11 cellular contexts compared by ENCODE assay signal in the genomic region with DNA sequence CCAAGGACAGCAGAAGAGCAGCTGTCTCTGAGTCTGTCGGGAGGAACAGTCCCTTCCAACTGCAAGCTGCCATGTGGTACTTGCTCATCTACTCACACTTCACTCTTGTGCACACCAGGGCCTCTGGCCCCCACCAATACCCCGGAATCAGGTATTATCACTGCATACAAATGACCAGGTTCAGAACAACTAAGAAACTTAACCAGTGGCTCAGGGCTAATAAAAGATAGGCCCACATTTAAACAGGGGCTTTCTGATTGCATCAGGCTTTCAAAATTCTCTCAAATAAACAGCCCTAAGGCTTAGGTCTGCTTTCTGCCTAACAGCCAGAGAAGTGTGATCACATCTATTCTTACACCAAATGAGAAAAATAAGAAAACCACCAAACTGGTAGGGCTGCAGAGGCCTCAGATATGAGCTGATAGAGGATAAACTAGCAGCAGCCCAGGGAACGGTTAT. TPM values are rescaled to one million over a fixed set of nuclear protein-coding genes. Genes with fewer than 3 reads are reported as not detected.
A peak's percentile ranks its signal among the peaks of the same experiment; 100 is the strongest.
DNase-seq lines count a peak whose midpoint lies in the region; ATAC-seq lines count a peak whose summit lies in the region.
"Had no signal": no experiment of that assay in that cellular context is flagged by ENCODE, and none has a peak within 500 bp of the region (broad histone marks: within the 10 kb centered on the region; RNA-seq: fewer than 3 reads in every experiment).

No MANE protein-coding gene starts in this region.

- CTCF ChIA-PET in CD4-positive, alpha-beta memory T cell (lab: Charles Lee; ENCODE audit: partially characterized antibody): interaction anchor here (1.0 kb wide), 1 partner anchor 20 kb away, joined by 3 read pairs; no protein-coding TSS in a partner anchor

- no peaks in the 10 kb centered on the region for H3K36me3 ChIP-seq in CD4-positive, alpha-beta memory T cell (ENCODE audit: insufficient read depth, low read length)

- H3K4me1 ChIP-seq in CD4-positive, alpha-beta memory T cell (ENCODE audit: insufficient read depth, low read length): peaks cover 91% of the 10 kb centered on the region

- H3K9me3 ChIP-seq in CD4-positive, alpha-beta memory T cell (ENCODE audit: control insufficient read depth in 1 of 2, low read length in 2 of 2): no peaks in the 10 kb centered on the region

- DNase-seq in CD4-positive, alpha-beta memory T cell: no peak
- no peak for DNase-seq in activated T-helper 2 cell treated with anti-CD3 and anti-CD28 coated beads, Interferon-gamma antibody, Interleukin-2, Interleukin-4, amounts not matched to agents 10 μg/mL and 5 μg/mL and 100 μg/mL, durations not matched to agents 14 hours and 24 hours and 36 hours (ENCODE audit: low spot score)
- no peak for DNase-seq in natural killer cell treated with Interleukin-12 subunit alpha and Interleukin-12 subunit beta and Interleukin-15 and Interleukin-18, amount 100 ng/mL, for 72 hours (ENCODE audit: low spot score)
- no peak for DNase-seq in stimulated activated CD4-positive, alpha-beta T cell treated with anti-CD3 and anti-CD28 coated beads, Interleukin-2, amount 100 ng/mL, for 48 hours
- DNase-seq in effector CD8-positive, alpha-beta T cell (lab: John Stamatoyannopoulos, UW): no peak
- DNase-seq: NCI-H1048, NCI-H82 had no signal

- H3K9me3 Mint-ChIP-seq in CD4-positive, alpha-beta memory T cell: no peaks in the 10 kb centered on the region
- no peaks in the 10 kb centered on the region for H3K9me3 Mint-ChIP-seq in activated T-helper 2 cell treated with anti-CD3 and anti-CD28 coated beads, Interferon-gamma antibody, Interleukin-2, Interleukin-4, amounts not matched to agents 10 μg/mL and 5 μg/mL and 100 μg/mL, durations not matched to agents 14 hours and 24 hours and 36 hours
- no peaks in the 10 kb centered on the region for H3K9me3 Mint-ChIP-seq in natural killer cell treated with Interleukin-12 subunit alpha and Interleukin-12 subunit beta and Interleukin-15 and Interleukin-18, amount 100 ng/mL, for 72 hours
- H3K9me3 Mint-ChIP-seq: neural crest cell had no signal

- POLR2A ChIA-PET in CD4-positive, alpha-beta memory T cell (lab: Charles Lee; ENCODE audit: partially characterized antibody): interaction anchor here (0.9 to 1.9 kb wide), 5 partner anchors 8 to 24 kb away, joined by 3 to 6 read pairs (median 3); a partner anchor contains a TSS

- H3K4me3 ChIP-seq in CD4-positive, alpha-beta memory T cell (ENCODE audit: low read length in 2 of 2): no peak overlapping the region

- intact Hi-C loops in CD4-positive, alpha-beta memory T cell (cut with micrococcal nuclease): no loop called here
- intact Hi-C loops in activated T-helper 2 cell treated with anti-CD3 and anti-CD28 coated beads, Interferon-gamma antibody, Interleukin-2, Interleukin-4, amounts not matched to agents 10 μg/mL and 5 μg/mL and 100 μg/mL, durations not matched to agents 14 hours and 24 hours and 36 hours (cut with micrococcal nuclease): loop anchor here (5.0 kb wide), 1 partner anchor 61 kb away; no protein-coding TSS in a partner anchor

- no peaks in the 10 kb centered on the region for H3K27me3 Mint-ChIP-seq in CD4-positive, alpha-beta memory T cell
- no peaks in the 10 kb centered on the region for H3K27me3 Mint-ChIP-seq in activated T-helper 2 cell treated with anti-CD3 and anti-CD28 coated beads, Interferon-gamma antibody, Interleukin-2, Interleukin-4, amounts not matched to agents 10 μg/mL and 5 μg/mL and 100 μg/mL, durations not matched to agents 14 hours and 24 hours and 36 hours (ENCODE audit: low read depth)
- no peaks in the 10 kb centered on the region for H3K27me3 Mint-ChIP-seq in natural killer cell treated with Interleukin-12 subunit alpha and Interleukin-12 subunit beta and Interleukin-15 and Interleukin-18, amount 100 ng/mL, for 72 hours

- H3K27me3 ChIP-seq in CD4-positive, alpha-beta memory T cell (ENCODE audit: insufficient read depth, low read length): no peaks in the 10 kb centered on the region

- ATAC-seq in GM18867 (IDR thresholded peaks at IDR 0.05; ENCODE audit: unreplicated experiment): peak; percentile 41
- ATAC-seq in natural killer cell treated with Interleukin-12 subunit alpha and Interleukin-12 subunit beta and Interleukin-15 and Interleukin-18, amount 100 ng/mL, for 72 hours: peak; percentile 57 to 70
- no peak for ATAC-seq in HG03159 (IDR thresholded peaks at IDR 0.05; ENCODE audit: unreplicated experiment)
- ATAC-seq in GM21390 (IDR thresholded peaks at IDR 0.05; ENCODE audit: unreplicated experiment): no peak

- H3K27ac ChIP-seq in CD4-positive, alpha-beta memory T cell (ENCODE audit: low read depth, low read length): peak overlapping the region; percentile 11

- peak overlapping the region in 5 of 8 donors; percentile 25 to 76 (median 62) for H3K4me3 Mint-ChIP-seq in CD4-positive, alpha-beta memory T cell
- H3K4me3 Mint-ChIP-seq in activated T-helper 2 cell treated with anti-CD3 and anti-CD28 coated beads, Interferon-gamma antibody, Interleukin-2, Interleukin-4, amounts not matched to agents 10 μg/mL and 5 μg/mL and 100 μg/mL, durations not matched to agents 14 hours and 24 hours and 36 hours (ENCODE audit: low read depth): peak overlapping the region; percentile 38
- H3K4me3 Mint-ChIP-seq in natural killer cell treated with Interleukin-12 subunit alpha and Interleukin-12 subunit beta and Interleukin-15 and Interleukin-18, amount 100 ng/mL, for 72 hours: peak overlapping the region; percentile 79
- H3K4me3 Mint-ChIP-seq: neural crest cell had no signal

- peaks cover 78 to 92% (median 85%) of the 10 kb centered on the region in 4 donors for H3K4me1 Mint-ChIP-seq in CD4-positive, alpha-beta memory T cell
- peaks cover 83% of the 10 kb centered on the region for H3K4me1 Mint-ChIP-seq in activated T-helper 2 cell treated with anti-CD3 and anti-CD28 coated beads, Interferon-gamma antibody, Interleukin-2, Interleukin-4, amounts not matched to agents 10 μg/mL and 5 μg/mL and 100 μg/mL, durations not matched to agents 14 hours and 24 hours and 36 hours (ENCODE audit: low read depth)
- peaks cover 83 to 90% of the 10 kb centered on the region in 2 donors for H3K4me1 Mint-ChIP-seq in natural killer cell treated with Interleukin-12 subunit alpha and Interleukin-12 subunit beta and Interleukin-15 and Interleukin-18, amount 100 ng/mL, for 72 hours (ENCODE audit: low read depth in 2 of 2)

- H3K36me3 Mint-ChIP-seq in CD4-positive, alpha-beta memory T cell: peaks cover 0 to 12% of the 10 kb centered on the region in 2 donors
- peaks cover 30% of the 10 kb centered on the region for H3K36me3 Mint-ChIP-seq in activated T-helper 2 cell treated with anti-CD3 and anti-CD28 coated beads, Interferon-gamma antibody, Interleukin-2, Interleukin-4, amounts not matched to agents 10 μg/mL and 5 μg/mL and 100 μg/mL, durations not matched to agents 14 hours and 24 hours and 36 hours (ENCODE audit: low read depth)
- H3K36me3 Mint-ChIP-seq in natural killer cell treated with Interleukin-12 subunit alpha and Interleukin-12 subunit beta and Interleukin-15 and Interleukin-18, amount 100 ng/mL, for 72 hours: no peaks in the 10 kb centered on the region

- H3K27ac Mint-ChIP-seq in CD4-positive, alpha-beta memory T cell: peak overlapping the region; percentile 29 to 91 (median 83)
- peak overlapping the region; percentile 95 for H3K27ac Mint-ChIP-seq in activated T-helper 2 cell treated with anti-CD3 and anti-CD28 coated beads, Interferon-gamma antibody, Interleukin-2, Interleukin-4, amounts not matched to agents 10 μg/mL and 5 μg/mL and 100 μg/mL, durations not matched to agents 14 hours and 24 hours and 36 hours
- H3K27ac Mint-ChIP-seq in natural killer cell treated with Interleukin-12 subunit alpha and Interleukin-12 subunit beta and Interleukin-15 and Interleukin-18, amount 100 ng/mL, for 72 hours: peak overlapping the region; percentile 80 to 87

RNA-seq across cellular contexts. Expression of a gene that starts 20.7 kb away (rescaled TPM):
- 10 to 100 TPM; 59.3 to 59.4 TPM for total RNA-seq in CD4-positive, alpha-beta memory T cell
- 100 to 1,000 TPM in 1 of 2 donors, 10 to 100 TPM in 1; 86.5 to 102 TPM for polyA plus RNA-seq in CD4-positive, alpha-beta memory T cell
- total RNA-seq in activated T-helper 2 cell treated with anti-CD3 and anti-CD28 coated beads, Interferon-gamma antibody, Interleukin-2, Interleukin-4, amounts not matched to agents 10 μg/mL and 5 μg/mL and 100 μg/mL, durations not matched to agents 14 hours and 24 hours and 36 hours: 65.3 and 69.2 TPM in 2 replicates
- 10 to 100 TPM; 58.0 to 89.8 TPM for total RNA-seq in natural killer cell treated with Interleukin-12 subunit alpha and Interleukin-12 subunit beta and Interleukin-15 and Interleukin-18, amount 100 ng/mL, for 72 hours

RNA-seq across cellular contexts. Expression of a gene that starts 23.6 kb away (rescaled TPM):
- 100 to 1,000 TPM; 144 to 147 TPM for total RNA-seq in CD4-positive, alpha-beta memory T cell
- polyA plus RNA-seq in CD4-positive, alpha-beta memory T cell: 10 to 100 TPM in 1 of 2 donors, 1 to 10 TPM in 1; 4.5 to 16.0 TPM
- total RNA-seq in activated T-helper 2 cell treated with anti-CD3 and anti-CD28 coated beads, Interferon-gamma antibody, Interleukin-2, Interleukin-4, amounts not matched to agents 10 μg/mL and 5 μg/mL and 100 μg/mL, durations not matched to agents 14 hours and 24 hours and 36 hours: 120 and 129 TPM in 2 replicates
- 100 to 1,000 TPM; 121 to 255 TPM for total RNA-seq in natural killer cell treated with Interleukin-12 subunit alpha and Interleukin-12 subunit beta and Interleukin-15 and Interleukin-18, amount 100 ng/mL, for 72 hours

Comparison
In these comparisons a context has a peak if more than half of its experiments do, and no peak if none do; other contexts are left out.
1. ATAC-seq: peak in GM18867 (single experiment) and natural killer cell treated with Interleukin-12 subunit alpha and Interleukin-12 subunit beta and Interleukin-15 and Interleukin-18, amount 100 ng/mL, for 72 hours (2 of 2); none in HG03159 (single experiment) and GM21390 (single experiment).
2. Peak in every context shown above with its lines, with median percentiles within 50 percentile points of each other: H3K27ac Mint-ChIP-seq and H3K4me3 Mint-ChIP-seq.